ENCODE assay signal across 9 cellular contexts in the genomic region with DNA sequence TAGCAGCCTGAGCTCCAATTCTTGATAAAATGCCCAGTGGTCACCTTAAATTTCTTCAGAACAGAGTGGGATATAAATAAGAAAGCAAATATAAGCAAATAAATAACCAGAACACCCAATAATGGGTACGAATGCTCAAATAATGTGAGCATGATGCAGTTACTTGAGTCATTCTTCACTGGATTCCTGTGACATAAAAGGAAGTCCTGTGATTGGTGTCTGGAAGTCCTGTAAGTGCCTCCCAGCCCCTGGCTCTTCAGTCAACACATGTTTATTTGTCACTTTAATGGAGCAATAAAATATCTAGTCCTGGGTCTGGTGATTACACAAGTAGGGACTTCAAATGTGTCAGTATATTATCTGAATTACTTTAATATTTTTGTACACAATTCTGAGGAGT. TPM values are rescaled to one million over a fixed set of nuclear protein-coding genes. Genes with fewer than 3 reads are reported as not detected.
DNase-seq lines count a peak whose midpoint lies in the region; ATAC-seq and TF ChIP-seq lines count a peak whose summit lies in the region.
"Had no signal": no experiment of that assay in that cellular context is flagged by ENCODE, and none has a peak within 500 bp of the region (broad histone marks: within the 10 kb centered on the region; RNA-seq: fewer than 3 reads in every experiment).

No MANE protein-coding gene starts in this region.

- peak; percentile 63 for DNase-seq in HT1080 (ENCODE audit: low read depth)
- DNase-seq in choroid plexus epithelial cell (ENCODE audit: low read depth): peak; percentile 45
- no peak for DNase-seq in mesothelial cell of epicardium (ENCODE audit: low spot score in 2 of 2, unreplicated experiment in 2 of 2)
- no peak for DNase-seq in CD14-positive monocyte (ENCODE audit: low spot score)
- no peak for DNase-seq in T-cell
- DNase-seq in activated CD4-positive, alpha-beta T cell treated with anti-CD3 and anti-CD28 coated beads, Interleukin-2, amount 10 ng/mL, durations not matched to agents 7 days and 5 days: no peak
- DNase-seq: CD4-positive, CD25-positive, alpha-beta regulatory T cell had no signal

- CTCF ChIA-PET in T-cell (lab: Charles Lee): no interaction called here
- CTCF ChIA-PET in activated CD4-positive, alpha-beta T cell treated with anti-CD3 and anti-CD28 coated beads, Interleukin-2, amount 10 ng/mL, durations not matched to agents 7 days and 5 days (lab: Charles Lee): no interaction called here

- POLR2A ChIA-PET in T-cell (lab: Charles Lee): no interaction called here
- POLR2A ChIA-PET in activated CD4-positive, alpha-beta T cell treated with anti-CD3 and anti-CD28 coated beads, Interleukin-2, amount 10 ng/mL, durations not matched to agents 7 days and 5 days (lab: Charles Lee): no interaction called here

- H3K27ac Mint-ChIP-seq in mesothelial cell of epicardium (peak overlapping the region; percentile 98), CD14-positive monocyte (no peak overlapping the region), T-cell (no peak overlapping the region)
- H3K27ac Mint-ChIP-seq in activated CD4-positive, alpha-beta T cell treated with anti-CD3 and anti-CD28 coated beads, Interleukin-2, amount 10 ng/mL, durations not matched to agents 7 days and 5 days: no peak overlapping the region
- H3K27ac Mint-ChIP-seq: CD4-positive, CD25-positive, alpha-beta regulatory T cell had no signal

- H2AFZ ChIP-seq in ACC112 (ENCODE audit: low read length, unreplicated experiment): no peak overlapping the region

- H3K27ac ChIP-seq in ACC112 (ENCODE audit: low read depth, low read length): peak overlapping the region; percentile 96

- H3K27me3 ChIP-seq in ACC112 (ENCODE audit: insufficient read depth, low read length): no peaks in the 10 kb centered on the region

- peaks cover 59% of the 10 kb centered on the region for H3K4me1 ChIP-seq in ACC112 (ENCODE audit: control insufficient read depth, insufficient read depth, low read length, unreplicated experiment)

- no peak for TF ChIP-seq CTCF in choroid plexus epithelial cell (conservative IDR thresholded peaks at IDR 0.05; ENCODE audit: low read depth, low read length)
- no peak for TF ChIP-seq CTCF in mesothelial cell of epicardium (IDR thresholded peaks at IDR 0.05; ENCODE audit: unreplicated experiment)
- no peak for TF ChIP-seq CTCF in CD14-positive monocyte (IDR thresholded peaks at IDR 0.05)

- H3K27me3 Mint-ChIP-seq in mesothelial cell of epicardium (ENCODE audit: low read depth) (no peaks in the 10 kb centered on the region), CD14-positive monocyte (ENCODE audit: low read depth in 3 of 3) (no peaks in the 10 kb centered on the region), T-cell (peaks cover 13 to 21% of the 10 kb centered on the region in 2 donors)
- peaks cover 15% of the 10 kb centered on the region for H3K27me3 Mint-ChIP-seq in activated CD4-positive, alpha-beta T cell treated with anti-CD3 and anti-CD28 coated beads, Interleukin-2, amount 10 ng/mL, durations not matched to agents 7 days and 5 days

- H3K4me1 Mint-ChIP-seq in mesothelial cell of epicardium (peaks cover 62% of the 10 kb centered on the region), CD14-positive monocyte (peaks cover 3% of the 10 kb centered on the region), T-cell (no peaks in the 10 kb centered on the region)
- no peaks in the 10 kb centered on the region for H3K4me1 Mint-ChIP-seq in activated CD4-positive, alpha-beta T cell treated with anti-CD3 and anti-CD28 coated beads, Interleukin-2, amount 10 ng/mL, durations not matched to agents 7 days and 5 days
- H3K4me1 Mint-ChIP-seq: CD4-positive, CD25-positive, alpha-beta regulatory T cell had no signal

- intact Hi-C loops in CD14-positive monocyte (cut with micrococcal nuclease): no loop called here

- H3K36me3 ChIP-seq in ACC112 (ENCODE audit: insufficient read depth, low read length): no peaks in the 10 kb centered on the region

- no peak for ATAC-seq in T-cell (replicated peaks in 1 of 4)
- ATAC-seq in HG02571 (IDR thresholded peaks at IDR 0.05; ENCODE audit: unreplicated experiment): no peak

- H3K79me2 ChIP-seq in ACC112 (ENCODE audit: control insufficient read depth, insufficient read depth, low read length, unreplicated experiment): no peaks in the 10 kb centered on the region

- H3K9me3 Mint-ChIP-seq in mesothelial cell of epicardium (no peaks in the 10 kb centered on the region), CD14-positive monocyte (no peaks in the 10 kb centered on the region), T-cell (no peaks in the 10 kb centered on the region)
- no peaks in the 10 kb centered on the region for H3K9me3 Mint-ChIP-seq in activated CD4-positive, alpha-beta T cell treated with anti-CD3 and anti-CD28 coated beads, Interleukin-2, amount 10 ng/mL, durations not matched to agents 7 days and 5 days
- H3K9me3 Mint-ChIP-seq: CD4-positive, CD25-positive, alpha-beta regulatory T cell had no signal

- no peak overlapping the region for H3K4me3 Mint-ChIP-seq in mesothelial cell of epicardium
- H3K4me3 Mint-ChIP-seq in CD14-positive monocyte: no peak overlapping the region
- H3K4me3 Mint-ChIP-seq in T-cell: no peak overlapping the region
- no peak overlapping the region for H3K4me3 Mint-ChIP-seq in activated CD4-positive, alpha-beta T cell treated with anti-CD3 and anti-CD28 coated beads, Interleukin-2, amount 10 ng/mL, durations not matched to agents 7 days and 5 days
- H3K4me3 Mint-ChIP-seq: CD4-positive, CD25-positive, alpha-beta regulatory T cell had no signal

- H3K36me3 Mint-ChIP-seq in mesothelial cell of epicardium (no peaks in the 10 kb centered on the region), CD14-positive monocyte (no peaks in the 10 kb centered on the region), T-cell (no peaks in the 10 kb centered on the region)
- H3K36me3 Mint-ChIP-seq in activated CD4-positive, alpha-beta T cell treated with anti-CD3 and anti-CD28 coated beads, Interleukin-2, amount 10 ng/mL, durations not matched to agents 7 days and 5 days (ENCODE audit: low read depth): no peaks in the 10 kb centered on the region
- H3K36me3 Mint-ChIP-seq: CD4-positive, CD25-positive, alpha-beta regulatory T cell had no signal

- H3K4me3 ChIP-seq in ACC112 (ENCODE audit: low read depth, low read length) (no peak overlapping the region), choroid plexus epithelial cell (ENCODE audit: low read depth, low read length) (no peak overlapping the region)

RNA-seq across cellular contexts. Expression of gene TMEM212, which starts 30.4 kb away (rescaled TPM):
- not detected in 2 replicates for total RNA-seq in HT1080 (2014; rRNA removed; shearing (Covaris generic))
- polyA plus RNA-seq in HT1080 (2015; cell fraction: cytosol; rRNA removed): not detected in 2 replicates
- not detected in 2 replicates for polyA plus RNA-seq in HT1080 (2015; cell fraction: nucleus; rRNA removed)
- total RNA-seq in mesothelial cell of epicardium (not detected in 3 replicates), T-cell (not detected)
- polyA plus RNA-seq in CD14-positive monocyte: not detected
- total RNA-seq in activated CD4-positive, alpha-beta T cell treated with anti-CD3 and anti-CD28 coated beads, Interleukin-2, amount 10 ng/mL, durations not matched to agents 7 days and 5 days: not detected
- total RNA-seq: CD4-positive, CD25-positive, alpha-beta regulatory T cell had no signal
- polyA plus RNA-seq: CD4-positive, CD25-positive, alpha-beta regulatory T cell had no signal

Comparison
In these comparisons a context has a peak if more than half of its experiments do, and no peak if none do; other contexts are left out.
1. DNase-seq: peak in HT1080 (single experiment) and choroid plexus epithelial cell (single experiment); none in mesothelial cell of epicardium (0 of 2), CD14-positive monocyte (single experiment), T-cell (0 of 34) and activated CD4-positive, alpha-beta T cell treated with anti-CD3 and anti-CD28 coated beads, Interleukin-2, amount 10 ng/mL, durations not matched to agents 7 days and 5 days (single experiment).